23 cellular contexts compared by ENCODE assay signal in genomic region chr4:3689006-3689405, GRCh38.
DNase-seq lines count a peak whose midpoint lies in the region; ATAC-seq and TF ChIP-seq lines count a peak whose summit lies in the region.
"Had no signal": no experiment of that assay in that cellular context is flagged by ENCODE, and none has a peak within 500 bp of the region (broad histone marks: within the 10 kb centered on the region; RNA-seq: fewer than 3 reads in every experiment).

No MANE protein-coding gene starts in this region.

- ATAC-seq in RWPE2 (ENCODE audit: low read depth) (no peak), left lung (no peak), upper lobe of right lung (no peak), GM21367 (IDR thresholded peaks at IDR 0.05; ENCODE audit: unreplicated experiment) (no peak)
- ATAC-seq: Panc1 had no signal

- H3K9me3 ChIP-seq in RWPE2 (ENCODE audit: severe bottlenecking), result no peaks in the 10 kb centered on the region
- no peaks in the 10 kb centered on the region for H3K9me3 ChIP-seq in left lung
- no peaks in the 10 kb centered on the region for H3K9me3 ChIP-seq in upper lobe of right lung
- H3K9me3 ChIP-seq: MG63 had no signal

- H3K36me3 ChIP-seq in RWPE2 (ENCODE audit: low read depth), result no peaks in the 10 kb centered on the region
- no peaks in the 10 kb centered on the region for H3K36me3 ChIP-seq in left lung
- no peaks in the 10 kb centered on the region for H3K36me3 ChIP-seq in upper lobe of right lung
- H3K36me3 ChIP-seq: MG63 had no signal

- TF ChIP-seq CTCF in RWPE2 (IDR thresholded peaks at IDR 0.05; ENCODE audit: poor library complexity, severe bottlenecking) (no peak), left lung (IDR thresholded peaks at IDR 0.05) (no peak), upper lobe of right lung (IDR thresholded peaks at IDR 0.05) (no peak)

- H3K4me3 ChIP-seq in RWPE2 (ENCODE audit: severe bottlenecking) (no peak overlapping the region), left lung (no peak overlapping the region), upper lobe of right lung (no peak overlapping the region)
- H3K4me3 ChIP-seq: MG63, SK-N-MC had no signal

- H3K4me1 ChIP-seq in RWPE2 (ENCODE audit: insufficient read depth, poor library complexity, severe bottlenecking) (no peaks in the 10 kb centered on the region), left lung (no peaks in the 10 kb centered on the region), upper lobe of right lung (no peaks in the 10 kb centered on the region)

- peaks cover 5% of the 10 kb centered on the region for H3K27me3 ChIP-seq in RWPE2 (ENCODE audit: insufficient read depth, poor library complexity, severe bottlenecking)
- H3K27me3 ChIP-seq in left lung, result peaks cover 0 to 14% of the 10 kb centered on the region in 2 donors
- H3K27me3 ChIP-seq in upper lobe of right lung, result no peaks in the 10 kb centered on the region
- H3K27me3 ChIP-seq: MG63 had no signal

- intact Hi-C loops in left lung (cut with DNase I) (no loop called here), upper lobe of right lung (cut with DNase I) (no loop called here)

- no peak overlapping the region for H3K27ac ChIP-seq in RWPE2 (ENCODE audit: poor library complexity, severe bottlenecking)
- H3K27ac ChIP-seq in left lung, result no peak overlapping the region
- no peak overlapping the region for H3K27ac ChIP-seq in upper lobe of right lung
- H3K27ac ChIP-seq: RWPE1, SK-N-MC had no signal

- DNase-seq in activated naive CD4-positive, alpha-beta T cell treated with anti-CD3 and anti-CD28 coated beads, Interleukin-2, amount 50 U/mL, for 16 hours, result peak; percentile 4
- DNase-seq in activated naive CD4-positive, alpha-beta T cell (lab: John Stamatoyannopoulos, UW), result no peak
- peak; percentile 49 for DNase-seq in RWPE2 (ENCODE audit: low spot score)
- peak; percentile 19 to 72 for DNase-seq in left lung
- DNase-seq in upper lobe of right lung, result peak; percentile 31
- no peak for DNase-seq in NCI-H748 (lab: John Stamatoyannopoulos, UW; ENCODE audit: unreplicated experiment)
- DNase-seq in NK-92 treated with Interleukin-12 subunit alpha and Interleukin-12 subunit beta, amount 100 ng/mL, for 24 hours (lab: John Stamatoyannopoulos, UW), result no peak
- DNase-seq: 8988T; ACHN; CD4-positive, CD25-positive, alpha-beta regulatory T cell; DMS53; HCEC 1CT; IMR-90; KG1; MG63; NCI-H2029; NCI-H446 treated with DMSO at 0.1 percent for 48 hours; NCI-H526; SIG-M5 had no signal

Comparison
In these comparisons a context has a peak if more than half of its experiments do, and no peak if none do; other contexts are left out.
1. DNase-seq: peak in activated naive CD4-positive, alpha-beta T cell treated with anti-CD3 and anti-CD28 coated beads, Interleukin-2, amount 50 U/mL, for 16 hours (single experiment), RWPE2 (single experiment), left lung (2 of 2) and upper lobe of right lung (single experiment); none in activated naive CD4-positive, alpha-beta T cell (0 of 4), NCI-H748 (single experiment) and NK-92 treated with Interleukin-12 subunit alpha and Interleukin-12 subunit beta, amount 100 ng/mL, for 24 hours (single experiment).